9 cellular contexts compared by ENCODE assay signal in genomic region chr9:117718085-117718484, GRCh38. TPM values are rescaled to one million over a fixed set of nuclear protein-coding genes. Genes with fewer than 3 reads are reported as not detected.
A peak's percentile ranks its signal among the peaks of the same experiment; 100 is the strongest.
DNase-seq lines count a peak whose midpoint lies in the region; ATAC-seq and TF ChIP-seq lines count a peak whose summit lies in the region.
"Had no signal": no experiment of that assay in that cellular context is flagged by ENCODE, and none has a peak within 500 bp of the region (broad histone marks: within the 10 kb centered on the region; RNA-seq: fewer than 3 reads in every experiment).

No MANE protein-coding gene starts in this region.

- peaks cover 11% of the 10 kb centered on the region for H3K36me3 Mint-ChIP-seq in activated naive CD4-positive, alpha-beta T cell treated with anti-CD3 and anti-CD28 coated beads, Interleukin-2, amount 10 ng/mL, durations not matched to agents 7 days and 5 days
- H3K36me3 Mint-ChIP-seq in activated T-cell treated with anti-CD3 and anti-CD28 coated beads, Interleukin-2, amount 50 U/mL, for 4 hours (ENCODE audit: insufficient read depth): no peaks in the 10 kb centered on the region
- H3K36me3 Mint-ChIP-seq in CD8-positive, alpha-beta memory T cell: no peaks in the 10 kb centered on the region

- peaks cover 22% of the 10 kb centered on the region for H3K27me3 Mint-ChIP-seq in activated naive CD4-positive, alpha-beta T cell treated with anti-CD3 and anti-CD28 coated beads, Interleukin-2, amount 10 ng/mL, durations not matched to agents 7 days and 5 days
- peaks cover 4% of the 10 kb centered on the region for H3K27me3 Mint-ChIP-seq in activated T-cell treated with anti-CD3 and anti-CD28 coated beads, Interleukin-2, amount 50 U/mL, for 4 hours (ENCODE audit: low read depth)
- no peaks in the 10 kb centered on the region for H3K27me3 Mint-ChIP-seq in CD8-positive, alpha-beta memory T cell

- peaks cover 8% of the 10 kb centered on the region for H3K9me3 Mint-ChIP-seq in activated naive CD4-positive, alpha-beta T cell treated with anti-CD3 and anti-CD28 coated beads, Interleukin-2, amount 10 ng/mL, durations not matched to agents 7 days and 5 days
- H3K9me3 Mint-ChIP-seq in activated T-cell treated with anti-CD3 and anti-CD28 coated beads, Interleukin-2, amount 50 U/mL, for 4 hours: no peaks in the 10 kb centered on the region
- no peaks in the 10 kb centered on the region for H3K9me3 Mint-ChIP-seq in CD8-positive, alpha-beta memory T cell

- H3K4me1 ChIP-seq in neutrophil (ENCODE audit: control insufficient read depth in 1 of 2, insufficient read depth in 1 of 2, low read depth in 1 of 2, low read length in 1 of 2): peaks cover 73 to 88% of the 10 kb centered on the region in 2 experiments
- no peaks in the 10 kb centered on the region for H3K4me1 ChIP-seq in CD8-positive, alpha-beta memory T cell (ENCODE audit: insufficient read depth, low read length)

- peaks cover 39% of the 10 kb centered on the region for H3K4me1 Mint-ChIP-seq in activated naive CD4-positive, alpha-beta T cell treated with anti-CD3 and anti-CD28 coated beads, Interleukin-2, amount 10 ng/mL, durations not matched to agents 7 days and 5 days
- H3K4me1 Mint-ChIP-seq in activated T-cell treated with anti-CD3 and anti-CD28 coated beads, Interleukin-2, amount 50 U/mL, for 4 hours (ENCODE audit: low read depth): peaks cover 4% of the 10 kb centered on the region
- H3K4me1 Mint-ChIP-seq in CD8-positive, alpha-beta memory T cell: peaks cover 0 to 4% (median 0%) of the 10 kb centered on the region in 3 donors

- ATAC-seq in HG03060 (IDR thresholded peaks at IDR 0.05; ENCODE audit: low read depth, unreplicated experiment): peak; percentile 100
- ATAC-seq in activated T-cell treated with anti-CD3 and anti-CD28 coated beads, Interleukin-2, amount 50 U/mL, for 4 hours: no peak

- no peak overlapping the region for H3K4me3 Mint-ChIP-seq in activated naive CD4-positive, alpha-beta T cell treated with anti-CD3 and anti-CD28 coated beads, Interleukin-2, amount 10 ng/mL, durations not matched to agents 7 days and 5 days
- H3K4me3 Mint-ChIP-seq in activated T-cell treated with anti-CD3 and anti-CD28 coated beads, Interleukin-2, amount 50 U/mL, for 4 hours: no peak overlapping the region
- H3K4me3 Mint-ChIP-seq in CD8-positive, alpha-beta memory T cell: no peak overlapping the region
- H3K4me3 Mint-ChIP-seq: immature natural killer cell had no signal

- H3K4me3 ChIP-seq in neutrophil (ENCODE audit: low read depth in 1 of 2, low read length in 1 of 2): peak overlapping the region in 1 of 2 experiments; percentile 44
- H3K4me3 ChIP-seq in CD8-positive, alpha-beta memory T cell (ENCODE audit: low read length): no peak overlapping the region

- POLR2A ChIA-PET in CD8-positive, alpha-beta memory T cell (lab: Charles Lee): no interaction called here

- peak; percentile 25 for DNase-seq in activated naive CD4-positive, alpha-beta T cell treated with anti-CD3 and anti-CD28 coated beads, Interleukin-2, amount 10 ng/mL, durations not matched to agents 7 days and 5 days
- DNase-seq in activated naive CD4-positive, alpha-beta T cell treated with anti-CD3 and anti-CD28 coated beads, Interleukin-2, amount 50 U/mL, for 16 hours: no peak
- DNase-seq in SKM-1 (lab: John Stamatoyannopoulos, UW; ENCODE audit: unreplicated experiment) (peak; percentile 89), NCI-H146 (lab: John Stamatoyannopoulos, UW) (no peak)
- no peak for DNase-seq in activated T-cell treated with anti-CD3 and anti-CD28 coated beads, Interleukin-2, amount 50 U/mL, for 4 hours
- DNase-seq in CD8-positive, alpha-beta memory T cell: no peak

- no peaks in the 10 kb centered on the region for H3K27me3 ChIP-seq in neutrophil
- no peaks in the 10 kb centered on the region for H3K27me3 ChIP-seq in CD8-positive, alpha-beta memory T cell (ENCODE audit: insufficient read depth, low read length, poor library complexity, severe bottlenecking)

- peak overlapping the region; percentile 93 for H3K27ac ChIP-seq in neutrophil
- no peak overlapping the region for H3K27ac ChIP-seq in CD8-positive, alpha-beta memory T cell (ENCODE audit: low read depth, low read length)

- no peaks in the 10 kb centered on the region for H3K9me3 ChIP-seq in neutrophil
- no peaks in the 10 kb centered on the region for H3K9me3 ChIP-seq in CD8-positive, alpha-beta memory T cell (ENCODE audit: low read length)

- peaks cover 48% of the 10 kb centered on the region for H3K36me3 ChIP-seq in neutrophil
- H3K36me3 ChIP-seq in CD8-positive, alpha-beta memory T cell (ENCODE audit: insufficient read depth, low read length): no peaks in the 10 kb centered on the region

- CTCF ChIA-PET in activated naive CD4-positive, alpha-beta T cell treated with anti-CD3 and anti-CD28 coated beads, Interleukin-2, amount 10 ng/mL, durations not matched to agents 7 days and 5 days (lab: Charles Lee): no interaction called here
- CTCF ChIA-PET in CD8-positive, alpha-beta memory T cell (lab: Charles Lee): no interaction called here

- no peak for TF ChIP-seq CTCF in neutrophil (IDR thresholded peaks at IDR 0.05)

- peak overlapping the region; percentile 65 for H3K27ac Mint-ChIP-seq in activated naive CD4-positive, alpha-beta T cell treated with anti-CD3 and anti-CD28 coated beads, Interleukin-2, amount 10 ng/mL, durations not matched to agents 7 days and 5 days
- H3K27ac Mint-ChIP-seq in CD8-positive, alpha-beta memory T cell: no peak overlapping the region
- H3K27ac Mint-ChIP-seq: immature natural killer cell had no signal

RNA-seq across cellular contexts. Expression of gene TLR4, which starts 13.9 kb away (rescaled TPM):
- total RNA-seq in activated T-cell treated with anti-CD3 and anti-CD28 coated beads, Interleukin-2, amount 50 U/mL, for 4 hours: under 1 TPM in 2 of 3 donors, not detected in 1; 0.05 to 0.08 TPM
- under 1 TPM; 0.48 to 0.51 TPM for total RNA-seq in CD8-positive, alpha-beta memory T cell
- not detected for polyA plus RNA-seq in CD8-positive, alpha-beta memory T cell

Comparison
In these comparisons a context has a peak if more than half of its experiments do, and no peak if none do; other contexts are left out.
1. DNase-seq: peak in activated naive CD4-positive, alpha-beta T cell treated with anti-CD3 and anti-CD28 coated beads, Interleukin-2, amount 10 ng/mL, durations not matched to agents 7 days and 5 days (single experiment) and SKM-1 (single experiment); none in activated naive CD4-positive, alpha-beta T cell treated with anti-CD3 and anti-CD28 coated beads, Interleukin-2, amount 50 U/mL, for 16 hours (single experiment), activated T-cell treated with anti-CD3 and anti-CD28 coated beads, Interleukin-2, amount 50 U/mL, for 4 hours (single experiment), CD8-positive, alpha-beta memory T cell (0 of 5) and NCI-H146 (single experiment).